8 cellular contexts compared by ENCODE assay signal in genomic region chr6:127302728-127303675, GRCh38. TPM values are rescaled to one million over a fixed set of nuclear protein-coding genes. Genes with fewer than 3 reads are reported as not detected.
A peak's percentile ranks its signal among the peaks of the same experiment; 100 is the strongest.
DNase-seq lines count a peak whose midpoint lies in the region; ATAC-seq and TF ChIP-seq lines count a peak whose summit lies in the region.

No MANE protein-coding gene starts in this region.

- no peak overlapping the region for H3K27ac Mint-ChIP-seq in activated CD4-positive, alpha-beta T cell treated with anti-CD3 and anti-CD28 coated beads for 36 hours
- H3K27ac Mint-ChIP-seq in nephron progenitor cell = peak overlapping the region; percentile 84

- peak; percentile 37 for DNase-seq in GM06990 (ENCODE audit: extremely low read depth, insufficient read length)
- peak; percentile 24 for DNase-seq in NCI-H146 treated with DMSO at 0.1 percent for 48 hours (lab: John Stamatoyannopoulos, UW; ENCODE audit: unreplicated experiment)
- DNase-seq in activated CD4-positive, alpha-beta T cell treated with anti-CD3 and anti-CD28 coated beads for 36 hours = peak; percentile 56
- peak; percentile 51 for DNase-seq in epithelial cell of esophagus (ENCODE audit: low read depth)
- DNase-seq in nephron progenitor cell = no peak
- DNase-seq in retina = no peak

- H3K4me3 ChIP-seq in GM06990 (replicated peaks; ENCODE audit: low read depth, low read length) = no peak overlapping the region
- H3K4me3 ChIP-seq in epithelial cell of esophagus (ENCODE audit: low read length) = no peak overlapping the region

- peaks cover 39% of the 10 kb centered on the region for H3K4me1 Mint-ChIP-seq in activated CD4-positive, alpha-beta T cell treated with anti-CD3 and anti-CD28 coated beads for 36 hours
- peaks cover under 1% of the 10 kb centered on the region for H3K4me1 Mint-ChIP-seq in nephron progenitor cell

- H3K9me3 Mint-ChIP-seq in activated CD4-positive, alpha-beta T cell treated with anti-CD3 and anti-CD28 coated beads for 36 hours (ENCODE audit: low read depth) = peaks cover 3% of the 10 kb centered on the region
- peaks cover 31% of the 10 kb centered on the region for H3K9me3 Mint-ChIP-seq in nephron progenitor cell

- H3K27me3 Mint-ChIP-seq in activated CD4-positive, alpha-beta T cell treated with anti-CD3 and anti-CD28 coated beads for 36 hours = no peaks in the 10 kb centered on the region
- no peaks in the 10 kb centered on the region for H3K27me3 Mint-ChIP-seq in nephron progenitor cell (ENCODE audit: low read depth, poor library complexity)

- intact Hi-C loops in activated CD4-positive, alpha-beta T cell treated with anti-CD3 and anti-CD28 coated beads for 36 hours (cut with DNase I, micrococcal nuclease) = loop anchor here (1.0 to 10.0 kb wide), 5 partner anchors 162 to 342 kb away; partner anchors contain the start of gene MTCL3 (in 2 of the 2)

- H3K36me3 ChIP-seq in GM06990 (ENCODE audit: control insufficient read depth, insufficient read depth, low read length) = no peaks in the 10 kb centered on the region; the same call in none of the 2 replicates

- H3K27ac ChIP-seq in 22Rv1 = no peak overlapping the region

- peaks cover 26% of the 10 kb centered on the region for H3K36me3 Mint-ChIP-seq in activated CD4-positive, alpha-beta T cell treated with anti-CD3 and anti-CD28 coated beads for 36 hours (ENCODE audit: low read depth)
- peaks cover 62% of the 10 kb centered on the region for H3K36me3 Mint-ChIP-seq in nephron progenitor cell (ENCODE audit: low read depth)

- peak; percentile 61 for ATAC-seq in HG02642 (IDR thresholded peaks at IDR 0.05; ENCODE audit: poor library complexity, unreplicated experiment)
- ATAC-seq in activated CD4-positive, alpha-beta T cell treated with anti-CD3 and anti-CD28 coated beads for 36 hours = peak; percentile 67

- H3K4me3 Mint-ChIP-seq in activated CD4-positive, alpha-beta T cell treated with anti-CD3 and anti-CD28 coated beads for 36 hours = no peak overlapping the region
- no peak overlapping the region for H3K4me3 Mint-ChIP-seq in nephron progenitor cell

- TF ChIP-seq CTCF in 22Rv1 (IDR thresholded peaks at IDR 0.05) (peak; percentile 77), GM06990 (IDR thresholded peaks at IDR 0.05; ENCODE audit: insufficient read depth, low read length, poor library complexity, severe bottlenecking) (peak; percentile 55), epithelial cell of esophagus (IDR thresholded peaks at IDR 0.05; ENCODE audit: insufficient read depth, low read depth, low read length, missing control alignments) (peak; percentile 65), nephron progenitor cell (IDR thresholded peaks at IDR 0.05) (peak; percentile 53)

- CTCF ChIA-PET in activated CD4-positive, alpha-beta T cell treated with anti-CD3 and anti-CD28 coated beads for 36 hours (lab: Charles Lee) = interaction anchor here (0.6 to 5.8 kb wide), 17 partner anchors 9 to 339 kb away, joined by 3 to 47 read pairs (median 5); partner anchors contain the start of genes KIAA0408 and RNF146

- no peaks in the 10 kb centered on the region for H3K27me3 ChIP-seq in GM06990 (replicated peaks; ENCODE audit: control insufficient read depth, insufficient read depth, low read length)

- POLR2A ChIA-PET in activated CD4-positive, alpha-beta T cell treated with anti-CD3 and anti-CD28 coated beads for 36 hours (lab: Charles Lee) = no interaction called here

RNA-seq across cellular contexts. Expression of gene RNF146, which starts 36.3 kb away (rescaled TPM):
- 10 to 100 TPM; 14.2 to 14.4 TPM for total RNA-seq in activated CD4-positive, alpha-beta T cell treated with anti-CD3 and anti-CD28 coated beads for 36 hours

RNA-seq across cellular contexts. Expression of gene ECHDC1, which starts 40.4 kb away (rescaled TPM):
- total RNA-seq in activated CD4-positive, alpha-beta T cell treated with anti-CD3 and anti-CD28 coated beads for 36 hours = 10 to 100 TPM; 31.1 to 48.2 TPM

Comparison
In these comparisons a context has a peak if more than half of its experiments do, and no peak if none do; other contexts are left out.
1. DNase-seq: peak in GM06990 (single experiment), NCI-H146 treated with DMSO at 0.1 percent for 48 hours (single experiment), activated CD4-positive, alpha-beta T cell treated with anti-CD3 and anti-CD28 coated beads for 36 hours (single experiment) and epithelial cell of esophagus (single experiment); none in nephron progenitor cell (single experiment) and retina (single experiment).
2. Peak in every context shown above with its lines, with median percentiles within 50 percentile points of each other: CTCF ChIP-seq.